Comparison of ENCODE assay signal across 8 cellular contexts in genomic region chr13:106568225-106569003, GRCh38. TPM values are rescaled to one million over a fixed set of nuclear protein-coding genes. Genes with fewer than 3 reads are reported as not detected.
DNase-seq lines count a peak whose midpoint lies in the region; ATAC-seq and TF ChIP-seq lines count a peak whose summit lies in the region.

No MANE protein-coding gene starts in this region.

- H3K36me3 ChIP-seq in SJCRH30 (0 out of 2 replicates have a peak, but pooled peaks cover 5% of the 10 kb centered on the region), esophagus (ENCODE audit: control insufficient read depth in 2 of 2, insufficient read depth in 2 of 2, low read length in 1 of 2) (no peaks in the 10 kb centered on the region), psoas muscle (ENCODE audit: insufficient read depth in 1 of 2, low read depth in 1 of 2) (no peaks in the 10 kb centered on the region)

- H3K27me3 ChIP-seq in SJCRH30 (no peaks in the 10 kb centered on the region), esophagus (ENCODE audit: control insufficient read depth in 1 of 2, insufficient read depth in 2 of 2, low read length in 2 of 2) (no peaks in the 10 kb centered on the region), psoas muscle (ENCODE audit: insufficient read depth in 3 of 3, low read length in 2 of 3) (no peaks in the 10 kb centered on the region)

- H3K9me3 ChIP-seq in SJCRH30 (replicated peaks) (0 out of 2 replicates have a peak, but pooled peaks cover 4% of the 10 kb centered on the region), esophagus (ENCODE audit: control insufficient read depth in 2 of 2, insufficient read depth in 1 of 2, low read depth in 1 of 2, low read length in 1 of 2) (no peaks in the 10 kb centered on the region), psoas muscle (no peaks in the 10 kb centered on the region)

- peak overlapping the region; percentile 92 for H3K27ac ChIP-seq in SJCRH30
- H3K27ac ChIP-seq in esophagus (ENCODE audit: low read depth in 2 of 2, low read length in 1 of 2): peak overlapping the region; percentile 15 to 99
- peak overlapping the region; percentile 87 for H3K27ac ChIP-seq in psoas muscle

- H3K4me1 ChIP-seq in SJCRH30: peaks cover 14% of the 10 kb centered on the region
- no peaks in the 10 kb centered on the region for H3K4me1 ChIP-seq in esophagus (ENCODE audit: control insufficient read depth in 2 of 2, insufficient read depth in 2 of 2, low read length in 1 of 2)
- peaks cover 40% of the 10 kb centered on the region for H3K4me1 ChIP-seq in psoas muscle

- H3K4me3 ChIP-seq in SJCRH30 (peak overlapping the region; percentile 84), esophagus (ENCODE audit: low read depth in 1 of 2, low read length in 2 of 2) (peak overlapping the region; percentile 76 to 88), psoas muscle (peak overlapping the region; percentile 82)

- DNase-seq in Right ventricle myocardium superior: no peak
- no peak for DNase-seq in cardiac septum (ENCODE audit: low spot score)
- peak in 1 of 2 experiments; percentile 15 for DNase-seq in SJCRH30
- no peak for DNase-seq in psoas muscle
- DNase-seq in HT-29 (ENCODE audit: low spot score): no peak
- DNase-seq in NCI-H526 (lab: John Stamatoyannopoulos, UW): no peak

- 14 to 15% methylated on average over 19 of the region's 19 CpGs for WGBS in esophagus, 2 donors
- 13 to 15% (median 13%) methylated on average over 19 of the region's 19 CpGs for WGBS in psoas muscle, 3 donors

- no peak for TF ChIP-seq CTCF in psoas muscle (IDR thresholded peaks at IDR 0.05)

- intact Hi-C loops in Right ventricle myocardium superior (cut with DNase I) (no loop called here), cardiac septum (cut with DNase I) (loop anchor here (10.0 kb wide), 1 partner anchor 346 kb away; no protein-coding TSS in a partner anchor), psoas muscle (cut with DNase I) (loop anchor here in 1 of 2 donors (5.0 kb wide), 1 partner anchor 49 kb away; no protein-coding TSS in a partner anchor)

- peak; percentile 1 for ATAC-seq in Right ventricle myocardium superior (ENCODE audit: poor library complexity)
- peak; percentile 29 for ATAC-seq in HG02981 (IDR thresholded peaks at IDR 0.05; ENCODE audit: unreplicated experiment)
- ATAC-seq in psoas muscle: peak in 2 of 4 donors; percentile 1 to 9

RNA-seq across cellular contexts. Expression of gene ARGLU1, which starts 0.5 kb away (rescaled TPM):
- total RNA-seq in Right ventricle myocardium superior: 25.6 TPM
- 36.8 TPM for total RNA-seq in cardiac septum
- total RNA-seq in SJCRH30 (2014; rRNA removed; shearing (Covaris generic)): 66.9 and 100 TPM in 2 replicates
- polyA plus RNA-seq in esophagus: 10 to 100 TPM; 51.0 to 84.5 TPM
- total RNA-seq in psoas muscle: 10 to 100 TPM; 23.2 to 34.2 (median 27.1) TPM
- polyA plus RNA-seq in psoas muscle: 10 to 100 TPM; 23.6 to 43.5 (median 23.8) TPM
- 105 and 116 TPM in 2 replicates for total RNA-seq in HT-29 (2014; rRNA removed; shearing (Covaris generic))

RNA-seq across cellular contexts. Expression of gene EFNB2, which starts 33.0 kb away (rescaled TPM):
- total RNA-seq in Right ventricle myocardium superior (8.4 TPM), cardiac septum (17.8 TPM), psoas muscle (10 to 100 TPM in 1 of 4 donors, 1 to 10 TPM in 3; 6.6 to 10.8 (median 9.4) TPM)
- total RNA-seq in SJCRH30 (2014; rRNA removed; shearing (Covaris generic)): 18.0 and 19.0 TPM in 2 replicates
- polyA plus RNA-seq in esophagus (1 to 10 TPM; 8.0 to 8.4 TPM), psoas muscle (1 to 10 TPM; 5.8 to 9.2 (median 6.7) TPM)
- total RNA-seq in HT-29 (2014; rRNA removed; shearing (Covaris generic)): 30.0 and 31.0 TPM in 2 replicates
